In the genomic region with DNA sequence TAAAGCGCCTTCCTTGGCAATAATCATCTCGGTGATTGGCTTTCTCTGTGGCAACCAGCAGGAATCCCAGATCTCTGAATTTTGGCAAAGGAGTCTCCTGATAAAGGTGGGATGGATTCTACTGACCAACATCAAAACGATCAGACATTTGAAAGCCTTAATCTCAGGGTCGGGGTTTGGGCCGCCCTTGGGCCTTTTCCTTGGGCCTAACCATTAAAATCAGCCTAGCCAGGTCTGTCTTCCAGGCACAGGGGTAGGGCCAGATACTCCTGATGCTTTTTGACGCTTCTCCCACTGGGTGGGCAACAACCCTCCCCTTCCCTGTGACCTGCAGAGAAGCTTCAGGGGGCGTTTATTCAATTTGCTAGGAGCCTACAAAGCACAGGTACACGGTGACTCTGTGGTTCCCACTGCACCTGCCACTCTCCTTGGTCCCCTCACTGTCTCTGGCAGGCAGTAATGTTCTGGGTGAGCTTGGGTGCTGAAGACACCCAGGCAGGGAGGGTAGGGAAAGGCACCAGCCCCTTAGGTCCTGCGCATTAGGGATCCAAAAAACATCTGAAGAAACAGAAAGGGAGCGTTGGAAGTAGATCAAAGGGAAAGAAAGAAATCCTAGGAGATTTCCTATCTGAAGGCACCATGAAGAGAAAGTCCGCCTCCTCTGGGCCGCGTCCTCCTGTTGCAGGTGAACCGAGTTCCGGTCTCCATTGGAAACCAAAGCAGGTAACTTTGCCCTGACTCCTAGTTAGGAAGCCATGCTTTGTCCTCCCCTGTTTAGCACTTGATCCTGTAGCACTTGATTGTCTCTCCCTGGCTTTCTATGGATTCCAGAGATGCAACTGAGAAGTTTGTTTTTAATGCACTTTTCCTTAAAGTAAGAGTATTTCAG, we compare ENCODE assay signal across 29 cellular contexts. TPM values are rescaled to one million over a fixed set of nuclear protein-coding genes. Genes with fewer than 3 reads are reported as not detected.
A peak's percentile ranks its signal among the peaks of the same experiment; 100 is the strongest.
DNase-seq lines count a peak whose midpoint lies in the region; ATAC-seq, FAIRE-seq and TF ChIP-seq lines count a peak whose summit lies in the region.
"Had no signal": no experiment of that assay in that cellular context is flagged by ENCODE, and none has a peak within 500 bp of the region (broad histone marks: within the 10 kb centered on the region; RNA-seq: fewer than 3 reads in every experiment).

No MANE protein-coding gene starts in this region.

- FAIRE-seq in frontal cortex (lab: Jason Lieb, UNC) = no peak

- no peak overlapping the region for H3K4me3 Mint-ChIP-seq in activated naive CD8-positive, alpha-beta T cell
- H3K4me3 Mint-ChIP-seq in activated naive CD8-positive, alpha-beta T cell treated with anti-CD3 and anti-CD28 coated beads for 36 hours = no peak overlapping the region
- no peak overlapping the region for H3K4me3 Mint-ChIP-seq in activated naive CD8-positive, alpha-beta T cell treated with anti-CD3 and anti-CD28 coated beads, Interleukin-2, amount 50 U/mL, for 24 hours
- no peak overlapping the region for H3K4me3 Mint-ChIP-seq in neural progenitor cell
- H3K4me3 Mint-ChIP-seq: central memory CD8-positive, alpha-beta T cell; dendritic cell treated with granulocyte-macrophage colony-stimulating factor and Interleukin-4, amounts not matched to agents 40 ng/mL and 50 ng/mL, for 4 days; mesothelial cell of epicardium; stimulated activated naive CD8-positive, alpha-beta T cell treated with anti-CD3 and anti-CD28 coated beads, Interleukin-15, Interleukin-2, amounts not matched to agents 100 ng/mL and 50 ng/mL, for 24 hours had no signal

- no peak overlapping the region for H3K4me2 ChIP-seq in neural progenitor cell

- peak overlapping the region; percentile 67 for H3K27ac Mint-ChIP-seq in activated naive CD8-positive, alpha-beta T cell
- H3K27ac Mint-ChIP-seq in activated naive CD8-positive, alpha-beta T cell treated with anti-CD3 and anti-CD28 coated beads for 36 hours = no peak overlapping the region
- H3K27ac Mint-ChIP-seq in activated naive CD8-positive, alpha-beta T cell treated with anti-CD3 and anti-CD28 coated beads, Interleukin-2, amount 50 U/mL, for 24 hours = peak overlapping the region; percentile 1
- peak overlapping the region; percentile 33 for H3K27ac Mint-ChIP-seq in neural progenitor cell
- H3K27ac Mint-ChIP-seq: dendritic cell treated with granulocyte-macrophage colony-stimulating factor and Interleukin-4, amounts not matched to agents 40 ng/mL and 50 ng/mL, for 4 days; mesothelial cell of epicardium; stimulated activated naive CD8-positive, alpha-beta T cell treated with anti-CD3 and anti-CD28 coated beads, Interleukin-15, Interleukin-2, amounts not matched to agents 100 ng/mL and 50 ng/mL, for 24 hours had no signal

- H3K4me1 ChIP-seq in neural progenitor cell = peaks cover 8% of the 10 kb centered on the region

- no peaks in the 10 kb centered on the region for H3K27me3 ChIP-seq in neural progenitor cell
- H3K27me3 ChIP-seq: body of pancreas, esophagus muscularis mucosa, heart right ventricle, ovary, uterus had no signal

- H3K4me3 ChIP-seq in neural progenitor cell = no peak overlapping the region
- H3K4me3 ChIP-seq: body of pancreas, esophagus muscularis mucosa, heart right ventricle, ovary, skin epidermis, thoracic aorta, uterus had no signal

- no peaks in the 10 kb centered on the region for H3K27me3 Mint-ChIP-seq in activated naive CD8-positive, alpha-beta T cell
- H3K27me3 Mint-ChIP-seq in activated naive CD8-positive, alpha-beta T cell treated with anti-CD3 and anti-CD28 coated beads for 36 hours = no peaks in the 10 kb centered on the region
- no peaks in the 10 kb centered on the region for H3K27me3 Mint-ChIP-seq in activated naive CD8-positive, alpha-beta T cell treated with anti-CD3 and anti-CD28 coated beads, Interleukin-2, amount 50 U/mL, for 24 hours
- H3K27me3 Mint-ChIP-seq in neural progenitor cell (ENCODE audit: insufficient read depth, low read depth) = peaks cover 4% of the 10 kb centered on the region
- H3K27me3 Mint-ChIP-seq: central memory CD8-positive, alpha-beta T cell; dendritic cell treated with granulocyte-macrophage colony-stimulating factor and Interleukin-4, amounts not matched to agents 40 ng/mL and 50 ng/mL, for 4 days; naive B cell had no signal

- H4K20me1 ChIP-seq in neural progenitor cell (ENCODE audit: low read depth) = no peaks in the 10 kb centered on the region

- TF ChIP-seq CTCF in neural progenitor cell (IDR thresholded peaks at IDR 0.05) = no peak

- H3K79me2 ChIP-seq in neural progenitor cell (ENCODE audit: low read depth) = no peaks in the 10 kb centered on the region

- no peak overlapping the region for H3K9ac ChIP-seq in neural progenitor cell

- no peaks in the 10 kb centered on the region for H3K36me3 ChIP-seq in neural progenitor cell
- H3K36me3 ChIP-seq: esophagus muscularis mucosa, heart right ventricle, ovary, thoracic aorta, uterus had no signal

- H3K36me3 Mint-ChIP-seq in activated naive CD8-positive, alpha-beta T cell = no peaks in the 10 kb centered on the region
- no peaks in the 10 kb centered on the region for H3K36me3 Mint-ChIP-seq in activated naive CD8-positive, alpha-beta T cell treated with anti-CD3 and anti-CD28 coated beads for 36 hours
- H3K36me3 Mint-ChIP-seq in activated naive CD8-positive, alpha-beta T cell treated with anti-CD3 and anti-CD28 coated beads, Interleukin-2, amount 50 U/mL, for 24 hours (ENCODE audit: low read depth) = no peaks in the 10 kb centered on the region
- no peaks in the 10 kb centered on the region for H3K36me3 Mint-ChIP-seq in neural progenitor cell
- H3K36me3 Mint-ChIP-seq: mesothelial cell of epicardium, naive B cell had no signal

- H3K4me1 Mint-ChIP-seq in activated naive CD8-positive, alpha-beta T cell (ENCODE audit: low read depth) = peaks cover 26% of the 10 kb centered on the region
- H3K4me1 Mint-ChIP-seq in activated naive CD8-positive, alpha-beta T cell treated with anti-CD3 and anti-CD28 coated beads for 36 hours = peaks cover 10% of the 10 kb centered on the region
- peaks cover 19% of the 10 kb centered on the region for H3K4me1 Mint-ChIP-seq in activated naive CD8-positive, alpha-beta T cell treated with anti-CD3 and anti-CD28 coated beads, Interleukin-2, amount 50 U/mL, for 24 hours
- H3K4me1 Mint-ChIP-seq in neural progenitor cell = peaks cover 11% of the 10 kb centered on the region

- H3F3A ChIP-seq in neural progenitor cell (ENCODE audit: low read depth) = peaks cover 37% of the 10 kb centered on the region

- H3K27ac ChIP-seq in neural progenitor cell = no peak overlapping the region
- H3K27ac ChIP-seq: body of pancreas, esophagus muscularis mucosa, ovary, thoracic aorta, uterus had no signal

- no peaks in the 10 kb centered on the region for H3K9me3 ChIP-seq in neural progenitor cell (ENCODE audit: low read depth)
- H3K9me3 ChIP-seq: ovary, thoracic aorta, uterus had no signal

- no peak overlapping the region for H2AFZ ChIP-seq in neural progenitor cell (replicated peaks)

- DNase-seq in activated naive CD8-positive, alpha-beta T cell treated with anti-CD3 and anti-CD28 coated beads for 36 hours = no peak
- DNase-seq in activated naive CD8-positive, alpha-beta T cell treated with anti-CD3 and anti-CD28 coated beads, Interleukin-2, amount 50 U/mL, for 24 hours = no peak
- DNase-seq in neural progenitor cell (ENCODE audit: low spot score) (no peak), DMS114 treated with DMSO at 0.1 percent for 48 hours (lab: John Stamatoyannopoulos, UW; ENCODE audit: unreplicated experiment) (no peak), frontal cortex (ENCODE audit: low spot score in 2 of 2) (no peak), HK-2 (ENCODE audit: unreplicated experiment) (no peak)
- DNase-seq: activated CD4-positive, alpha-beta T cell treated with anti-CD3 and anti-CD28 coated beads for 4 hours; activated effector memory CD4-positive, alpha-beta T cell treated with anti-CD3 and anti-CD28 coated beads, Interleukin-2, amount 50 U/mL, for 16 hours; AML-193; foreskin fibroblast; heart right ventricle; Karpas-422; naive B cell; NCI-H1417; NCI-H2029 treated with DMSO at 0.1 percent for 48 hours; NCI-H524 treated with DMSO at 0.1 percent for 48 hours; uterus had no signal

- no peaks in the 10 kb centered on the region for H3K9me3 Mint-ChIP-seq in activated naive CD8-positive, alpha-beta T cell (ENCODE audit: low read depth)
- peaks cover 2% of the 10 kb centered on the region for H3K9me3 Mint-ChIP-seq in activated naive CD8-positive, alpha-beta T cell treated with anti-CD3 and anti-CD28 coated beads for 36 hours
- H3K9me3 Mint-ChIP-seq in activated naive CD8-positive, alpha-beta T cell treated with anti-CD3 and anti-CD28 coated beads, Interleukin-2, amount 50 U/mL, for 24 hours = no peaks in the 10 kb centered on the region
- peaks cover 9% of the 10 kb centered on the region for H3K9me3 Mint-ChIP-seq in neural progenitor cell
- H3K9me3 Mint-ChIP-seq: central memory CD8-positive, alpha-beta T cell; dendritic cell treated with granulocyte-macrophage colony-stimulating factor and Interleukin-4, amounts not matched to agents 40 ng/mL and 50 ng/mL, for 4 days; mesothelial cell of epicardium; stimulated activated naive CD8-positive, alpha-beta T cell treated with anti-CD3 and anti-CD28 coated beads, Interleukin-15, Interleukin-2, amounts not matched to agents 100 ng/mL and 50 ng/mL, for 24 hours had no signal

- no peak for ATAC-seq in activated naive CD8-positive, alpha-beta T cell treated with anti-CD3 and anti-CD28 coated beads, Interleukin-2, amount 50 U/mL, for 24 hours
- no peak for ATAC-seq in GM21737 (IDR thresholded peaks at IDR 0.05; ENCODE audit: unreplicated experiment)
- ATAC-seq: body of pancreas, heart right ventricle had no signal

RNA-seq across cellular contexts. Expression of a gene that starts 12.3 kb away (rescaled TPM):
- 100 to 1,000 TPM; 874 to 961 TPM for total RNA-seq in activated naive CD8-positive, alpha-beta T cell treated with anti-CD3 and anti-CD28 coated beads for 36 hours
- total RNA-seq in neural progenitor cell (ENCODE audit: low replicate concordance) (under 0.01 TPM in 2 replicates), frontal cortex (under 0.01 TPM)
- total RNA-seq: G401 had no signal

RNA-seq across cellular contexts. Expression of a gene that starts 13.6 kb away (rescaled TPM):
- total RNA-seq in activated naive CD8-positive, alpha-beta T cell treated with anti-CD3 and anti-CD28 coated beads for 36 hours = 10 to 100 TPM; 24.7 to 26.3 TPM
- 15.2 and 76.7 TPM in 2 replicates for total RNA-seq in neural progenitor cell (ENCODE audit: low replicate concordance)
- 17.5 TPM for total RNA-seq in frontal cortex

Comparison
In these comparisons a context has a peak if more than half of its experiments do, and no peak if none do; other contexts are left out.
1. RNA of a gene that starts 12.3 kb away (total RNA-seq): 874 to 961 TPM in activated naive CD8-positive, alpha-beta T cell treated with anti-CD3 and anti-CD28 coated beads for 36 hours; under 0.01 TPM in neural progenitor cell and under 0.01 TPM in frontal cortex (single experiment); every median in the first group is over 100 times any median in the second.